ENCODE assay signal across 27 cellular contexts in genomic region chr14:73780391-73780790, GRCh38.
A peak's percentile ranks its signal among the peaks of the same experiment; 100 is the strongest.
DNase-seq lines count a peak whose midpoint lies in the region; ATAC-seq and TF ChIP-seq lines count a peak whose summit lies in the region.
"Had no signal": no experiment of that assay in that cellular context is flagged by ENCODE, and none has a peak within 500 bp of the region (broad histone marks: within the 10 kb centered on the region; RNA-seq: fewer than 3 reads in every experiment).

No MANE protein-coding gene starts in this region.

- peaks cover 43% of the 10 kb centered on the region for H3K36me3 ChIP-seq in DOHH2 (ENCODE audit: control insufficient read depth, low read length)
- H3K36me3 ChIP-seq in sigmoid colon: no peaks in the 10 kb centered on the region
- peaks cover 6% of the 10 kb centered on the region for H3K36me3 ChIP-seq in osteoblast (ENCODE audit: insufficient read depth, low read length)

- 88 to 89% methylated on average over 4 of the region's 4 CpGs for WGBS in sigmoid colon, 2 donors

- H3K9me3 ChIP-seq in DOHH2 (ENCODE audit: control insufficient read depth, insufficient read depth, low read length): no peaks in the 10 kb centered on the region
- H3K9me3 ChIP-seq in sigmoid colon: no peaks in the 10 kb centered on the region
- H3K9me3 ChIP-seq in osteoblast (ENCODE audit: low read depth, low read length): no peaks in the 10 kb centered on the region
- H3K9me3 ChIP-seq: heart left ventricle, testis had no signal

- no peak overlapping the region for H2AFZ ChIP-seq in osteoblast (ENCODE audit: low read length)
- H2AFZ ChIP-seq: PC-9 had no signal

- H3K27ac ChIP-seq in DOHH2 (ENCODE audit: low read depth, low read length) (peak overlapping the region; percentile 11; the same call in 1 of the 2 replicates), sigmoid colon (peak overlapping the region in 2 of 4 donors; percentile 98 to 99), osteoblast (ENCODE audit: low read depth, low read length) (no peak overlapping the region)
- H3K27ac ChIP-seq: 22Rv1, heart left ventricle, PC-9, testis had no signal

- TF ChIP-seq POLR2A in sigmoid colon (IDR thresholded peaks at IDR 0.05): no peak

- no peak for TF ChIP-seq EP300 in sigmoid colon (IDR thresholded peaks at IDR 0.05)

- H3K27me3 ChIP-seq in DOHH2 (ENCODE audit: control insufficient read depth, low read length): no peaks in the 10 kb centered on the region
- H3K27me3 ChIP-seq in sigmoid colon: no peaks in the 10 kb centered on the region
- no peaks in the 10 kb centered on the region for H3K27me3 ChIP-seq in osteoblast (ENCODE audit: insufficient read depth, low read length)
- H3K27me3 ChIP-seq: heart left ventricle, testis had no signal

- ATAC-seq in HG03432 (IDR thresholded peaks at IDR 0.05; ENCODE audit: unreplicated experiment): no peak
- ATAC-seq: activated CD8-positive, alpha-beta T cell treated with anti-CD3 and anti-CD28 coated beads for 36 hours; activated naive CD4-positive, alpha-beta T cell treated with anti-CD3 and anti-CD28 coated beads, Interleukin-2, amount 50 U/mL, for 72 hours; effector memory CD8-positive, alpha-beta T cell; heart left ventricle; naive thymus-derived CD8-positive, alpha-beta T cell had no signal

- H3K4me1 ChIP-seq in DOHH2 (ENCODE audit: control insufficient read depth, low read length) (peaks cover 89% of the 10 kb centered on the region), sigmoid colon (peaks cover 2 to 85% (median 78%) of the 10 kb centered on the region in 4 donors), osteoblast (ENCODE audit: insufficient read depth, low read length) (peaks cover 30% of the 10 kb centered on the region)

- no peaks in the 10 kb centered on the region for H3K9me2 ChIP-seq in DOHH2 (replicated peaks; ENCODE audit: control insufficient read depth, low read length)

- peaks cover 97% of the 10 kb centered on the region for H3K79me2 ChIP-seq in DOHH2 (ENCODE audit: control insufficient read depth, low read length)
- peaks cover 87% of the 10 kb centered on the region for H3K79me2 ChIP-seq in osteoblast (ENCODE audit: insufficient read depth, low read length)

- H3K4me3 ChIP-seq in DOHH2 (ENCODE audit: low read length) (no peak overlapping the region), sigmoid colon (no peak overlapping the region), osteoblast (ENCODE audit: insufficient read depth, low read length) (no peak overlapping the region)
- H3K4me3 ChIP-seq: heart left ventricle, PC-9, testis had no signal

- intact Hi-C loops in sigmoid colon (cut with DNase I): no loop called here

- peak overlapping the region; percentile 16; the same call in 1 of the 2 replicates for H3K4me2 ChIP-seq in DOHH2 (ENCODE audit: low read length)
- no peak overlapping the region for H3K4me2 ChIP-seq in osteoblast (ENCODE audit: insufficient read depth, low read length)
- H3K4me2 ChIP-seq: PC-9 had no signal

- H3F3A ChIP-seq in DOHH2 (ENCODE audit: control insufficient read depth, insufficient read depth): peaks cover 8% of the 10 kb centered on the region

- H4K20me1 ChIP-seq in DOHH2 (ENCODE audit: control insufficient read depth, insufficient read depth, low read depth, low read length): no peaks in the 10 kb centered on the region
- H4K20me1 ChIP-seq in osteoblast (ENCODE audit: insufficient read depth, low read length): peaks cover 49% of the 10 kb centered on the region

- TF ChIP-seq CTCF in DOHH2 (IDR thresholded peaks at IDR 0.05; ENCODE audit: low read depth, low read length, poor library complexity, severe bottlenecking) (no peak), sigmoid colon (IDR thresholded peaks at IDR 0.05) (no peak), osteoblast (IDR thresholded peaks at IDR 0.05; ENCODE audit: extremely low read depth, low read depth, low read length) (no peak)

- peak; percentile 15 for DNase-seq in NCI-H2171 treated with DMSO at 0.1 percent for 48 hours (lab: John Stamatoyannopoulos, UW)
- no peak for DNase-seq in NCI-H2171 (lab: John Stamatoyannopoulos, UW)
- peak; percentile 4 for DNase-seq in cerebellar cortex (ENCODE audit: low spot score)
- peak; percentile 41 for DNase-seq in sigmoid colon
- DNase-seq in osteoblast (ENCODE audit: insufficient read length, low spot score, missing footprints): no peak
- DNase-seq in kidney tubule cell (ENCODE audit: low spot score): no peak
- DNase-seq: activated CD4-positive, alpha-beta T cell treated with anti-CD3 and anti-CD28 coated beads for 1 hour; activated CD8-positive, alpha-beta memory T cell treated with anti-CD3 and anti-CD28 coated beads, Interleukin-2, amount 50 U/mL, for 48 hours; activated CD8-positive, alpha-beta T cell treated with anti-CD3 and anti-CD28 coated beads for 36 hours; effector memory CD8-positive, alpha-beta T cell; EL; heart left ventricle; KG1; MM.1S; naive thymus-derived CD8-positive, alpha-beta T cell; NCI-H1105 treated with DMSO at 0.1 percent for 48 hours; NCI-H2029; NCI-H226; NCI-H526 treated with DMSO at 0.1 percent for 48 hours; PC-9; SHP77; small intestine; testis had no signal

Comparison
In these comparisons a context has a peak if more than half of its experiments do, and no peak if none do; other contexts are left out.
1. DNase-seq: peak in NCI-H2171 treated with DMSO at 0.1 percent for 48 hours (single experiment), cerebellar cortex (single experiment) and sigmoid colon (single experiment); none in NCI-H2171 (single experiment), osteoblast (single experiment) and kidney tubule cell (single experiment).